Comparison of ENCODE assay signal across 17 cellular contexts in genomic region chr4:23875317-23875716, GRCh38. TPM values are rescaled to one million over a fixed set of nuclear protein-coding genes. Genes with fewer than 3 reads are reported as not detected.
DNase-seq lines count a peak whose midpoint lies in the region; ATAC-seq and TF ChIP-seq lines count a peak whose summit lies in the region.
"Had no signal": no experiment of that assay in that cellular context is flagged by ENCODE, and none has a peak within 500 bp of the region (broad histone marks: within the 10 kb centered on the region; RNA-seq: fewer than 3 reads in every experiment).

No MANE protein-coding gene starts in this region.

- TF ChIP-seq CTCF in heart right ventricle (IDR thresholded peaks at IDR 0.05) (no peak), hepatocyte (IDR thresholded peaks at IDR 0.05; ENCODE audit: poor library complexity) (no peak)

- no peak for ATAC-seq in heart right ventricle
- no peak for ATAC-seq in left ventricle myocardium superior
- ATAC-seq in HG02852 (IDR thresholded peaks at IDR 0.05; ENCODE audit: unreplicated experiment), result no peak
- ATAC-seq: CD8-positive, alpha-beta T cell; GM12878 had no signal

- H3K4me3 ChIP-seq in heart right ventricle (no peak overlapping the region), hepatocyte (no peak overlapping the region), mucosa of rectum (ENCODE audit: low read length in 2 of 2) (peak overlapping the region in 1 of 2 donors; percentile 32), MG63 (no peak overlapping the region)
- H3K4me3 ChIP-seq: GM12878 had no signal

- DNase-seq in heart right ventricle (no peak), left ventricle myocardium superior (no peak), hepatocyte (ENCODE audit: low spot score) (peak; percentile 44), MG63 (no peak), nucleus accumbens (lab: John Stamatoyannopoulos, UW) (no peak)
- DNase-seq: AML-193; C1 segment of cervical spinal cord; CD8-positive, alpha-beta T cell; DND-41; Karpas-422; NCI-H187; NCI-H446; NCI-H526; OCI-M1 had no signal

- no peak overlapping the region for H2AFZ ChIP-seq in hepatocyte

- WGBS in heart right ventricle, 2 donors, result 34 to 47% methylated on average over 6 of the region's 6 CpGs
- 33% methylated on average over 6 of the region's 6 CpGs for WGBS in hepatocyte (ENCODE audit: low lambda C conversion rate, missing lambda C conversion rate)

- peak overlapping the region; percentile 9 for H3K4me2 ChIP-seq in hepatocyte

- no peaks in the 10 kb centered on the region for H3K27me3 ChIP-seq in heart right ventricle
- no peaks in the 10 kb centered on the region for H3K27me3 ChIP-seq in hepatocyte
- no peaks in the 10 kb centered on the region for H3K27me3 ChIP-seq in mucosa of rectum (ENCODE audit: control insufficient read depth in 2 of 2, insufficient read depth in 2 of 2, low read length in 2 of 2)
- H3K27me3 ChIP-seq in MG63, result no peaks in the 10 kb centered on the region

- H3K4me1 ChIP-seq in heart right ventricle, result peaks cover 0 to 97% (median 34%) of the 10 kb centered on the region in 9 donors
- H3K4me1 ChIP-seq in hepatocyte (ENCODE audit: insufficient read depth), result peaks cover 36% of the 10 kb centered on the region
- H3K4me1 ChIP-seq in mucosa of rectum (ENCODE audit: control insufficient read depth in 2 of 2, insufficient read depth in 2 of 2, low read length in 2 of 2), result peaks cover 28 to 48% of the 10 kb centered on the region in 2 donors

- H3K9me3 ChIP-seq in heart right ventricle (no peaks in the 10 kb centered on the region), hepatocyte (ENCODE audit: low read depth) (no peaks in the 10 kb centered on the region), mucosa of rectum (ENCODE audit: control insufficient read depth in 2 of 2, low read length in 2 of 2) (no peaks in the 10 kb centered on the region), MG63 (no peaks in the 10 kb centered on the region)

- H3K36me3 ChIP-seq in heart right ventricle, result no peaks in the 10 kb centered on the region
- no peaks in the 10 kb centered on the region for H3K36me3 ChIP-seq in hepatocyte (replicated peaks; ENCODE audit: insufficient read depth, low read depth)
- no peaks in the 10 kb centered on the region for H3K36me3 ChIP-seq in mucosa of rectum (ENCODE audit: control insufficient read depth in 2 of 2, insufficient read depth in 2 of 2, low read length in 2 of 2)
- no peaks in the 10 kb centered on the region for H3K36me3 ChIP-seq in MG63

- no peak overlapping the region for H3K9ac ChIP-seq in mucosa of rectum (ENCODE audit: low read depth in 1 of 2, low read length in 2 of 2)

- H4K20me1 ChIP-seq in hepatocyte (ENCODE audit: insufficient read depth, poor library complexity, severe bottlenecking), result no peaks in the 10 kb centered on the region

- H3K27ac ChIP-seq in heart right ventricle (peak overlapping the region; percentile 45 to 84 (median 74)), hepatocyte (no peak overlapping the region), mucosa of rectum (ENCODE audit: low read depth in 2 of 2, low read length in 2 of 2) (peak overlapping the region; percentile 50 to 71)

- H3K9me2 ChIP-seq in hepatocyte (replicated peaks; ENCODE audit: insufficient read depth), result no peaks in the 10 kb centered on the region

- intact Hi-C loops in heart right ventricle (cut with DNase I) (loop anchor here in 1 of 10 donors (10.0 kb wide), 1 partner anchor 369 kb away; no protein-coding TSS in a partner anchor), left ventricle myocardium superior (cut with micrococcal nuclease) (no loop called here)

- H3K79me2 ChIP-seq in hepatocyte, result no peaks in the 10 kb centered on the region

RNA-seq across cellular contexts. Expression of gene PPARGC1A, which starts 14.5 kb away (rescaled TPM):
- total RNA-seq in heart right ventricle, result 100 to 1,000 TPM in 7 of 10 donors, 10 to 100 TPM in 3; 66.3 to 200 (median 106) TPM
- polyA plus RNA-seq in heart right ventricle, result 10 to 100 TPM; 11.8 to 27.7 TPM
- 97.2 TPM for total RNA-seq in left ventricle myocardium superior
- 16.6 and 18.7 TPM in 2 replicates for total RNA-seq in hepatocyte
- polyA plus RNA-seq in hepatocyte, result 4.2 and 6.7 TPM in 2 replicates
- total RNA-seq in MG63 (2014; rRNA removed; shearing (Covaris generic); ENCODE audit: low replicate concordance), result not detected in 2 replicates
- total RNA-seq: CD8-positive, alpha-beta T cell had no signal

Comparison
In these comparisons a context has a peak if more than half of its experiments do, and no peak if none do; other contexts are left out.
1. RNA of gene PPARGC1A, which starts 14.5 kb away (total RNA-seq): 66.3 to 200 TPM in heart right ventricle, 97.2 TPM in left ventricle myocardium superior (single experiment) and 16.6 to 18.7 TPM in hepatocyte; not detected in MG63; every median in the first group is over 10 times any median in the second.